ENCODE assay signal across 24 cellular contexts in the genomic region with DNA sequence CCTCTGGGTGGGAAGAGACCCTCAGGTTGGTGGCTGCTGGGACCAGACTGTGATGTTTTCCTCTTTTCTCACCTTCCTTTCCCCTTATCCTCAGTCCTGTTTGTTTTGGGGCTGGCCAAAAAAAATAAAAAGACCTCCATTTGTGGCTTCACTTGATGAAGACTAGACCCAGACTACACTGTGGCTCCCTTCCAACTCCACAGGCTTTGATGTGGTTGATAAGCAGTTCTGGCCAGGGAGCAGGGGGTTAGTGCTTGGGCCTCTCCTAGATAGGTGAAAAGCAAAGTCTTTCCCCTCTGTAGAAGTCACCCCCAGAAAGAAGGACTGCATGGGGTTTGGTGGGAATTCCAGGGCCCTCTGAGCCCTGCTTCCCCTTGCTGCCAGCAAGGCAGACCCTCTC.
"Had no signal": no experiment of that assay in that cellular context is flagged by ENCODE, and none has a peak within 500 bp of the region (broad histone marks: within the 10 kb centered on the region; RNA-seq: fewer than 3 reads in every experiment).

No MANE protein-coding gene starts in this region.

- H3K4me3 Mint-ChIP-seq: activated CD4-positive, alpha-beta T cell treated with anti-CD3 and anti-CD28 coated beads, Interleukin-2, amount 10 ng/mL, durations not matched to agents 7 days and 5 days; activated naive CD8-positive, alpha-beta T cell; activated T-cell treated with anti-CD3 and anti-CD28 coated beads, Interleukin-2, amount 50 U/mL, for 24 hours; activated T-helper 17 cell treated with anti-CD3 and anti-CD28 coated beads, Interleukin-2, amount 50 U/mL, for 72 hours; natural killer cell treated with Interleukin-12 subunit alpha and Interleukin-12 subunit beta and Interleukin-15 and Interleukin-18, amount 100 ng/mL, for 72 hours had no signal

- H3K36me3 Mint-ChIP-seq: natural killer cell treated with Interleukin-12 subunit alpha and Interleukin-12 subunit beta and Interleukin-15 and Interleukin-18, amount 100 ng/mL, for 72 hours had no signal

- ATAC-seq: activated CD4-positive, CD25-positive, alpha-beta regulatory T cell treated with anti-CD3 and anti-CD28 coated beads, Interleukin-2, amount 50 U/mL, for 24 hours; activated T-helper 17 cell treated with anti-CD3 and anti-CD28 coated beads, Interleukin-2, amount 50 U/mL, for 72 hours; body of pancreas; foreskin keratinocyte; natural killer cell treated with Interleukin-12 subunit alpha and Interleukin-12 subunit beta and Interleukin-15 and Interleukin-18, amount 100 ng/mL, for 72 hours; psoas muscle had no signal

- H3K27ac ChIP-seq: adrenal gland, body of pancreas, cardiac muscle cell, foreskin keratinocyte, left ventricle myocardium inferior, ovary, psoas muscle, right atrium auricular region, spleen, upper lobe of left lung, VCaP had no signal

- FAIRE-seq: endometrium had no signal

- H3K4me1 Mint-ChIP-seq: activated CD4-positive, alpha-beta T cell treated with anti-CD3 and anti-CD28 coated beads, Interleukin-2, amount 10 ng/mL, durations not matched to agents 7 days and 5 days; activated T-helper 17 cell treated with anti-CD3 and anti-CD28 coated beads, Interleukin-2, amount 50 U/mL, for 72 hours had no signal

- H3K9me3 Mint-ChIP-seq: activated CD4-positive, alpha-beta T cell treated with anti-CD3 and anti-CD28 coated beads, Interleukin-2, amount 10 ng/mL, durations not matched to agents 7 days and 5 days; activated T-cell treated with anti-CD3 and anti-CD28 coated beads, Interleukin-2, amount 50 U/mL, for 24 hours; activated T-helper 17 cell treated with anti-CD3 and anti-CD28 coated beads, Interleukin-2, amount 50 U/mL, for 72 hours; natural killer cell treated with Interleukin-12 subunit alpha and Interleukin-12 subunit beta and Interleukin-15 and Interleukin-18, amount 100 ng/mL, for 72 hours had no signal

- H3K27me3 ChIP-seq: adrenal gland, body of pancreas, cardiac muscle cell, foreskin keratinocyte, ovary, right atrium auricular region, spleen, upper lobe of left lung had no signal

- H3K27me3 Mint-ChIP-seq: activated CD4-positive, alpha-beta T cell treated with anti-CD3 and anti-CD28 coated beads, Interleukin-2, amount 10 ng/mL, durations not matched to agents 7 days and 5 days; activated naive CD8-positive, alpha-beta T cell; activated T-cell treated with anti-CD3 and anti-CD28 coated beads, Interleukin-2, amount 50 U/mL, for 24 hours; activated T-helper 17 cell treated with anti-CD3 and anti-CD28 coated beads, Interleukin-2, amount 50 U/mL, for 72 hours; natural killer cell treated with Interleukin-12 subunit alpha and Interleukin-12 subunit beta and Interleukin-15 and Interleukin-18, amount 100 ng/mL, for 72 hours had no signal

- H3K4me1 ChIP-seq: adrenal gland, body of pancreas, foreskin keratinocyte, psoas muscle, spleen, upper lobe of left lung had no signal

- H3K9me3 ChIP-seq: adrenal gland, body of pancreas, left ventricle myocardium inferior, ovary, psoas muscle, right atrium auricular region, spleen, upper lobe of left lung had no signal

- DNase-seq: activated CD4-positive, alpha-beta T cell treated with anti-CD3 and anti-CD28 coated beads, Interleukin-2, amount 10 ng/mL, durations not matched to agents 7 days and 5 days; activated T-cell treated with anti-CD3 and anti-CD28 coated beads, Interleukin-2, amount 50 U/mL, for 24 hours; adrenal gland; body of pancreas; effector CD4-positive, alpha-beta T cell; foreskin keratinocyte; left ventricle myocardium inferior; mammary epithelial cell; midbrain; ovary; psoas muscle; spleen; stimulated activated CD4-positive, alpha-beta T cell treated with anti-CD3 and anti-CD28 coated beads, Interleukin-4, amount 100 ng/mL, for 1 hour; stimulated activated naive CD4-positive, alpha-beta T cell treated with Interleukin-2 at 50 U/mL for 16 hours; SW 1271; upper lobe of left lung had no signal

- H3K36me3 ChIP-seq: adrenal gland, cardiac muscle cell, left ventricle myocardium inferior, ovary, right atrium auricular region had no signal

- H3K4me3 ChIP-seq: adrenal gland, body of pancreas, cardiac muscle cell, left ventricle myocardium inferior, ovary, psoas muscle, right atrium auricular region, spleen, upper lobe of left lung had no signal

- H3K27ac Mint-ChIP-seq: activated CD4-positive, alpha-beta T cell treated with anti-CD3 and anti-CD28 coated beads, Interleukin-2, amount 10 ng/mL, durations not matched to agents 7 days and 5 days; activated naive CD8-positive, alpha-beta T cell; activated T-cell treated with anti-CD3 and anti-CD28 coated beads, Interleukin-2, amount 50 U/mL, for 24 hours; activated T-helper 17 cell treated with anti-CD3 and anti-CD28 coated beads, Interleukin-2, amount 50 U/mL, for 72 hours; natural killer cell treated with Interleukin-12 subunit alpha and Interleukin-12 subunit beta and Interleukin-15 and Interleukin-18, amount 100 ng/mL, for 72 hours had no signal
